22 cellular contexts compared by ENCODE assay signal in the genomic region with DNA sequence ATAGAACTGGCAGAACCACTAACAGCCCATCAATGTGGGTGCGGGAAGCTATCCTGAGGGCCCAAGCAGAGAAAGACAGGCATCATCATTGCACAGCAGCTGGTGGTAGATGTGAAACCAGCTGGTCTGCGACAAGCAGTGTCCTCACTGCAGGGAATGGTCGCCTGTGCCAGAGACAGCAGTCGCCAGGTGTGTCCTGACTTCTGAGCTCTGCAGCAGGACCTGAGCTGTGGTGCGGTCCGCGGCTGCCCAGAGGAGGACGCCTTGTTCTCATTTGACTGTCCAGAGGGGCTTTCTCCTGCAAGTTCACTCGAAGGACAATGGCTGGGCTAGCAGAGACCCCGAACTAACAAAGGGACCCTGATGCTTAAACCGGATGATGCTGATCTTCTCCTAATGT.
DNase-seq lines count a peak whose midpoint lies in the region; ATAC-seq lines count a peak whose summit lies in the region.
"Had no signal": no experiment of that assay in that cellular context is flagged by ENCODE, and none has a peak within 500 bp of the region (broad histone marks: within the 10 kb centered on the region; RNA-seq: fewer than 3 reads in every experiment).

No MANE protein-coding gene starts in this region.

- no peaks in the 10 kb centered on the region for H3K36me3 ChIP-seq in MG63
- H3K36me3 ChIP-seq: BE2C had no signal

- H3K9me3 ChIP-seq in MG63: no peaks in the 10 kb centered on the region
- H3K9me3 ChIP-seq: A549; BE2C; BLaER1 treated with 17β-estradiol and CSF1 and Interleukin-3, amounts not matched to agents 10 nM and 100 nM had no signal

- DNase-seq in NCI-H748 (lab: John Stamatoyannopoulos, UW; ENCODE audit: unreplicated experiment) (peak; percentile 59), NCI-H748 treated with DMSO at 0.1 percent for 48 hours (lab: John Stamatoyannopoulos, UW) (no peak), NCI-H146 (lab: John Stamatoyannopoulos, UW) (peak; percentile 76), NCI-H69 (lab: John Stamatoyannopoulos, UW) (peak; percentile 23), MG63 (no peak)
- DNase-seq: 8988T; ACHN; AML-193; BE2C; CD4-positive, alpha-beta T cell; CD8-positive, alpha-beta memory T cell; DMS 273 treated with DMSO at 0.1 percent for 48 hours; DMS79; EL; GDM1; H9 had no signal

- H3K4me3 ChIP-seq in MG63: no peak overlapping the region
- H3K4me3 ChIP-seq: A549; BLaER1 treated with 17β-estradiol and CSF1 and Interleukin-3, amounts not matched to agents 10 nM and 100 nM; GM12878; GM23338 had no signal

- no peaks in the 10 kb centered on the region for H3K27me3 ChIP-seq in MG63
- H3K27me3 ChIP-seq: BE2C; BLaER1 treated with 17β-estradiol and CSF1 and Interleukin-3, amounts not matched to agents 10 nM and 100 nM had no signal

- no peak for ATAC-seq in GM21723 (IDR thresholded peaks at IDR 0.05; ENCODE audit: unreplicated experiment)
- ATAC-seq: A549, GM12878, GM23338, HCT116 had no signal

Comparison
In these comparisons a context has a peak if more than half of its experiments do, and no peak if none do; other contexts are left out.
1. DNase-seq: peak in NCI-H748 (single experiment), NCI-H146 (single experiment) and NCI-H69 (single experiment); none in NCI-H748 treated with DMSO at 0.1 percent for 48 hours (single experiment) and MG63 (single experiment).